Comparison of ENCODE assay signal across 30 cellular contexts in the genomic region with DNA sequence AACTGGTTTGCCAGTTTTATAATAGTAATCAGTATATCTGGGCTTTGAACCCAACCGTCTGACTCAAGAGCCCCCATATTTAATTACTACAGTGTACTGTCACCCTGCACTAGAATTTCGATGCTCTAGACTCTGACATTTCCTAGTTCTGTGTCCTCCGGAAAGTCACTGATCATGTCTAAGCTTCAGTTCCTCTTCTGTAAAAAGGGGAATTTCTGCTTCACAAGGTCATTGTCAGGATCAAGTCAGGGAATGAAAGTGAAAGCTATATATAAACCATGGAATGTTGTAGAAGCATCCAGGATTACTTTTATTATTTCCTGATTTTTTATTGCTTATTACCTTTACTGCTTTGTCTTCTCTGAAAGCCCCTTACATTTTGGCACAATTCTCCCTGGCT. TPM values are rescaled to one million over a fixed set of nuclear protein-coding genes. Genes with fewer than 3 reads are reported as not detected.
DNase-seq lines count a peak whose midpoint lies in the region; ATAC-seq, FAIRE-seq and TF ChIP-seq lines count a peak whose summit lies in the region.
"Had no signal": no experiment of that assay in that cellular context is flagged by ENCODE, and none has a peak within 500 bp of the region (broad histone marks: within the 10 kb centered on the region; RNA-seq: fewer than 3 reads in every experiment).

No MANE protein-coding gene starts in this region.

- H3K27me3 ChIP-seq in GM12878 (replicated peaks in 1 of 2; ENCODE audit: control insufficient read depth in 2 of 2, insufficient read depth in 2 of 2, low read length in 1 of 2) (no peaks in the 10 kb centered on the region), A673 (replicated peaks; ENCODE audit: insufficient read depth, low read depth, low read length, poor library complexity) (peaks cover 27% of the 10 kb centered on the region)
- H3K27me3 ChIP-seq: BLaER1 treated with 17β-estradiol and CSF1 and Interleukin-3, amounts not matched to agents 10 nM and 100 nM had no signal

- peak; percentile 61 for FAIRE-seq in GM12878 (lab: Jason Lieb, UNC)
- FAIRE-seq: GM18507 had no signal

- no peak overlapping the region for H3K4me2 ChIP-seq in GM12878 (ENCODE audit: control insufficient read depth, insufficient read depth)
- H3K4me2 ChIP-seq: smooth muscle cell had no signal

- H3K36me3 ChIP-seq in GM12878 (ENCODE audit: control insufficient read depth in 2 of 2, insufficient read depth in 2 of 2, low read length in 1 of 2) (no peaks in the 10 kb centered on the region), A673 (ENCODE audit: insufficient read depth, low read length, poor library complexity, severe bottlenecking) (no peaks in the 10 kb centered on the region)
- H3K36me3 ChIP-seq: BLaER1 treated with 17β-estradiol and CSF1 and Interleukin-3, amounts not matched to agents 10 nM and 100 nM; heart left ventricle; tibial nerve had no signal

- H3K4me1 ChIP-seq in GM12878 (ENCODE audit: control insufficient read depth, insufficient read depth, low read length): no peaks in the 10 kb centered on the region
- no peaks in the 10 kb centered on the region for H3K4me1 ChIP-seq in A673 (ENCODE audit: insufficient read depth, low read length, poor library complexity, severe bottlenecking)
- H3K4me1 ChIP-seq: foreskin keratinocyte had no signal

- POLR2A ChIA-PET in GM10248 (lab: Yijun Ruan, JAX) (no interaction called here), GM12878 (lab: Charles Lee) (no interaction called here), A673 (lab: Charles Lee; ENCODE audit: low non-redundant PET) (no interaction called here)

- ATAC-seq in GM18907 (IDR thresholded peaks at IDR 0.05; ENCODE audit: unreplicated experiment): peak; percentile 42
- peak; percentile 50 for ATAC-seq in HG03103 (IDR thresholded peaks at IDR 0.05; ENCODE audit: low read depth, unreplicated experiment)
- peak; percentile 86 for ATAC-seq in GM12878
- no peak for ATAC-seq in HG03175 (IDR thresholded peaks at IDR 0.05; ENCODE audit: unreplicated experiment)
- ATAC-seq: activated naive CD8-positive, alpha-beta T cell treated with anti-CD3 and anti-CD28 coated beads, Interleukin-2, amount 50 U/mL, for 24 hours; effector memory CD8-positive, alpha-beta T cell; esophagus mucosa; foreskin keratinocyte; heart left ventricle had no signal

- H4K20me1 ChIP-seq in GM12878 (ENCODE audit: control insufficient read depth, insufficient read depth): no peaks in the 10 kb centered on the region
- H4K20me1 ChIP-seq: BLaER1 treated with 17β-estradiol and CSF1 and Interleukin-3, amounts not matched to agents 10 nM and 100 nM had no signal

- H3K79me2 ChIP-seq in GM12878 (ENCODE audit: control insufficient read depth, insufficient read depth, low read length): no peaks in the 10 kb centered on the region

- DNase-seq in GM10248 (ENCODE audit: extremely low spot score): peak; percentile 13
- peak; percentile 4 for DNase-seq in GM12878 (ENCODE audit: low read depth, low spot score)
- no peak for DNase-seq in A673 (ENCODE audit: low spot score)
- DNase-seq in activated CD4-positive, alpha-beta T cell treated with anti-CD3 and anti-CD28 coated beads, Interleukin-2, amount 50 U/mL, for 4 hours: no peak
- DNase-seq: activated CD4-positive, alpha-beta T cell treated with anti-CD3 and anti-CD28 coated beads for 4 hours; activated naive CD8-positive, alpha-beta T cell treated with anti-CD3 and anti-CD28 coated beads, Interleukin-2, amount 50 U/mL, for 24 hours; activated T-cell treated with anti-CD3 and anti-CD28 coated beads, Interleukin-2, amount 50 U/mL, for 48 hours; caudate nucleus; COR-L47; cortex of kidney; effector memory CD8-positive, alpha-beta T cell; foreskin keratinocyte; GDM1; heart left ventricle; NCI-H2081; NCI-H446; stimulated activated CD4-positive, alpha-beta T cell treated with anti-CD3 and anti-CD28 coated beads, Interleukin-2, amount 100 ng/mL, for 24 hours had no signal

- SMC1A ChIA-PET in GM12878 (lab: Charles Lee; ENCODE audit: uncharacterized antibody, unreplicated experiment): no interaction called here

- in situ Hi-C loops in GM12878 (cut with MboI): no loop called here

- BruUV-seq in GM12878 (replicated peaks; lab: Mats Ljungman, UMichigan) (no TSS peak), A673 (replicated peaks; lab: Mats Ljungman, UMichigan) (no TSS peak)

- intact Hi-C loops in GM12878 (cut with micrococcal nuclease; ENCODE audit: unreplicated experiment) (no loop called here), A673 (cut with micrococcal nuclease; ENCODE audit: unreplicated experiment) (no loop called here)

- 5% methylated on average over 3 of the region's 3 CpGs for WGBS in GM12878 (ENCODE audit: insufficient coverage, insufficient replicate concordance, low lambda C conversion rate, missing lambda C conversion rate)

- H3K4me3 ChIP-seq in GM12878 (no peak overlapping the region), A673 (ENCODE audit: low read depth, low read length, poor library complexity, severe bottlenecking) (no peak overlapping the region)
- H3K4me3 ChIP-seq: BLaER1 treated with 17β-estradiol and CSF1 and Interleukin-3, amounts not matched to agents 10 nM and 100 nM; heart left ventricle; lung; SK-N-MC; smooth muscle cell; tibial nerve had no signal

- no peak overlapping the region for H2AFZ ChIP-seq in GM12878 (ENCODE audit: control insufficient read depth, low read depth, low read length)

- H3K27ac ChIP-seq in GM12878 (ENCODE audit: control insufficient read depth, insufficient read depth) (no peak overlapping the region), A673 (ENCODE audit: low read depth, low read length, poor library complexity, severe bottlenecking) (no peak overlapping the region)
- H3K27ac ChIP-seq: BLaER1 treated with 17β-estradiol and CSF1 and Interleukin-3, amounts not matched to agents 10 nM and 100 nM; foreskin keratinocyte; heart left ventricle; SK-N-MC; tibial nerve; VCaP had no signal

- CTCF ChIA-PET in GM10248 (lab: Yijun Ruan, JAX): interaction anchor here (1.1 kb wide), 1 partner anchor 12 kb away, joined by 3 read pairs; no protein-coding TSS in a partner anchor
- CTCF ChIA-PET in GM12878 (lab: Yijun Ruan, JAX): interaction anchor here (1.5 kb wide), 1 partner anchor 163 kb away, joined by 3 read pairs; no protein-coding TSS in a partner anchor
- CTCF ChIA-PET in A673 (lab: Charles Lee): no interaction called here

- H3K9me3 ChIP-seq in GM12878 (replicated peaks; ENCODE audit: control insufficient read depth, insufficient read depth, low read length): no peaks in the 10 kb centered on the region; the same call in 2 of the 3 replicates
- no peaks in the 10 kb centered on the region for H3K9me3 ChIP-seq in A673 (ENCODE audit: low read depth, low read length, poor library complexity, severe bottlenecking)
- H3K9me3 ChIP-seq: heart left ventricle, tibial nerve had no signal

- peak in 1 of 2 experiments; percentile 51; a peak in 2 of 4 replicates for TF ChIP-seq EP300 in GM12878 (IDR thresholded peaks at IDR 0.05; ENCODE audit: borderline replicate concordance in 1 of 2, control insufficient read depth in 1 of 2, low read depth in 2 of 2, low read length in 2 of 2)

- no peak for TF ChIP-seq RAD21 in GM12878 (IDR thresholded peaks at IDR 0.05; ENCODE audit: insufficient read depth, low read depth, low read length)

- no peak overlapping the region for H3K9ac ChIP-seq in GM12878 (ENCODE audit: control insufficient read depth, insufficient read depth, low read length)
- H3K9ac ChIP-seq: BLaER1 treated with 17β-estradiol and CSF1 and Interleukin-3, amounts not matched to agents 10 nM and 100 nM had no signal

- RAD21 ChIA-PET in GM12878 (lab: Charles Lee; ENCODE audit: unreplicated experiment): no interaction called here

- TF ChIP-seq CTCF in GM10248 (IDR thresholded peaks at IDR 0.05; ENCODE audit: control extremely low read depth, extremely low read depth, low read depth, missing control alignments) (no peak), GM12878 (IDR thresholded peaks at IDR 0.05 in 2 of 3, conservative IDR thresholded peaks at IDR 0.05 in 1 of 3; ENCODE audit: control insufficient read depth in 2 of 3, extremely low read depth in 1 of 3, insufficient read depth in 1 of 3, low read depth in 3 of 3, low read length in 3 of 3) (no peak), A673 (conservative IDR thresholded peaks at IDR 0.05; ENCODE audit: low read depth, low read length) (no peak)

- no peak for TF ChIP-seq POLR2A in GM12878 (IDR thresholded peaks at IDR 0.05; ENCODE audit: low read depth, low read length)

TF ChIP-seq in GM12878, 131 proteins besides CTCF, POLR2A, EP300 and RAD21 (continues in another document):
- TF ChIP-seq ESRRA (IDR thresholded peaks at IDR 0.05; ENCODE audit: low read length) (peak; percentile 21; the same call in 1 of the 2 replicates), ZNF217 (IDR thresholded peaks at IDR 0.05) (no peak), MTA2 (IDR thresholded peaks at IDR 0.05; ENCODE audit: low read depth) (peak; percentile 37; the same call in 1 of the 2 replicates), PAX5 (IDR thresholded peaks at IDR 0.05; ENCODE audit: borderline replicate concordance, low read depth, low read length) (no peak), GATAD2B (conservative IDR thresholded peaks at IDR 0.05; ENCODE audit: low read depth) (no peak), SPI1 (IDR thresholded peaks at IDR 0.05; ENCODE audit: borderline replicate concordance, insufficient read depth, low read depth, low read length) (peak; percentile 87), NR2F1 (conservative IDR thresholded peaks at IDR 0.05) (peak; percentile 59; the same call in 1 of the 2 replicates), MTA3 (IDR thresholded peaks at IDR 0.05; ENCODE audit: borderline replicate concordance, low read length) (no peak)

RNA-seq across cellular contexts. Expression of a gene that starts 4.0 kb away (rescaled TPM):
- total RNA-seq in GM12878 (2013; cell fraction: nucleolus; rRNA removed): not detected in 2 replicates
- total RNA-seq in GM12878 (2014; rRNA removed) (not detected in 2 replicates), GM12878 (2014; rRNA removed; fragmentation: Illumina TruSeq; extraction: Trizol) (not detected in 2 replicates), GM12878 (2021) (not detected in 2 replicates), A673 (2021) (not detected in 2 replicates)
- polyA plus RNA-seq in GM12878 (2011; ENCODE audit: low read depth): 0.14 TPM
- polyA plus RNA-seq in GM12878 (2011; rRNA removed) (0.20 TPM in 1 of 2 replicates, not detected in the other), GM12878 (2014; fragmentation: Illumina TruSeq; extraction: Trizol) (not detected in 2 replicates), GM12878 (2014; fragmentation: Nextera tagmentation; extraction: Ambion mirVana) (under 1 TPM in 1 of 2 experiments, not detected in 1; 0.03 TPM), GM12878 (2014; rRNA removed) (not detected in 2 replicates), GM12878 (2016; fragmentation: Nextera tagmentation; extraction: Ambion mirVana) (under 1 TPM; 0.13 to 0.23 TPM)
- polyA plus RNA-seq in GM12878 (2011; cell fraction: cytosol; rRNA removed): not detected in 2 replicates
- 0.06 TPM in 1 of 2 replicates, not detected in the other for polyA plus RNA-seq in GM12878 (2011; cell fraction: nucleus; rRNA removed)
- polyA plus RNA-seq in GM12878 (2012): 0.17 and 0.20 TPM in 2 replicates
- not detected in 2 replicates for polyA minus RNA-seq in GM12878 (2011; rRNA and poly(A)+ RNA removed)
- not detected in 2 replicates for polyA minus RNA-seq in GM12878 (2011; cell fraction: cytosol; rRNA and poly(A)+ RNA removed)
- not detected in 2 replicates for polyA minus RNA-seq in GM12878 (2011; cell fraction: nucleus; rRNA and poly(A)+ RNA removed)
- total RNA-seq: esophagus mucosa; foreskin keratinocyte; H4; smooth muscle cell; T-helper 2 cell treated with Interferon-gamma antibody and Interleukin-4, amounts not matched to agents 100 ng/mL and 5 ng/mL, for 36 hours; tibial nerve had no signal
- polyA plus RNA-seq: foreskin keratinocyte, heart left ventricle, lung had no signal

Comparison
In these comparisons a context has a peak if more than half of its experiments do, and no peak if none do; other contexts are left out.
1. DNase-seq: peak in GM10248 (single experiment) and GM12878 (single experiment); none in A673 (single experiment) and activated CD4-positive, alpha-beta T cell treated with anti-CD3 and anti-CD28 coated beads, Interleukin-2, amount 50 U/mL, for 4 hours (0 of 2).